Comparison of ENCODE assay signal across 31 cellular contexts in genomic region chr18:59318460-59318859, GRCh38. TPM values are rescaled to one million over a fixed set of nuclear protein-coding genes. Genes with fewer than 3 reads are reported as not detected.
"Had no signal": no experiment of that assay in that cellular context is flagged by ENCODE, and none has a peak within 500 bp of the region (broad histone marks: within the 10 kb centered on the region; RNA-seq: fewer than 3 reads in every experiment).

Gene CPLX4, minus strand, starts transcription at chr18:59318649. Its CDS starts 187 bp downstream, at chr18:59318462.

- H3K27ac Mint-ChIP-seq: mesothelial cell of epicardium; naive B cell; natural killer cell; nephron progenitor cell; progenitor cell of endocrine pancreas; stimulated activated effector memory CD8-positive, alpha-beta T cell treated with anti-CD3 and anti-CD28 coated beads, Interleukin-12 subunit alpha, Interleukin-12 subunit beta, amount 100 ng/mL, for 72 hours; stimulated activated naive CD8-positive, alpha-beta T cell treated with anti-CD3 and anti-CD28 coated beads, Interleukin-15, Interleukin-2, amounts not matched to agents 100 ng/mL and 50 ng/mL, for 24 hours; type B pancreatic cell had no signal

- H3K4me1 Mint-ChIP-seq: naive B cell; natural killer cell; nephron progenitor cell; stimulated activated effector memory CD8-positive, alpha-beta T cell treated with anti-CD3 and anti-CD28 coated beads, Interleukin-12 subunit alpha, Interleukin-12 subunit beta, amount 100 ng/mL, for 72 hours had no signal

- ATAC-seq: natural killer cell; right cardiac atrium; sciatic nerve; stimulated activated effector memory CD8-positive, alpha-beta T cell treated with anti-CD3 and anti-CD28 coated beads, Interleukin-12 subunit alpha, Interleukin-12 subunit beta, amount 100 ng/mL, for 72 hours had no signal

- H3K9me3 Mint-ChIP-seq: mesothelial cell of epicardium; naive B cell; natural killer cell; nephron progenitor cell; stimulated activated effector memory CD8-positive, alpha-beta T cell treated with anti-CD3 and anti-CD28 coated beads, Interleukin-12 subunit alpha, Interleukin-12 subunit beta, amount 100 ng/mL, for 72 hours; stimulated activated naive CD8-positive, alpha-beta T cell treated with anti-CD3 and anti-CD28 coated beads, Interleukin-15, Interleukin-2, amounts not matched to agents 100 ng/mL and 50 ng/mL, for 24 hours; type B pancreatic cell had no signal

- H3K4me3 Mint-ChIP-seq: mesothelial cell of epicardium; naive B cell; natural killer cell; nephron progenitor cell; stimulated activated effector memory CD8-positive, alpha-beta T cell treated with anti-CD3 and anti-CD28 coated beads, Interleukin-12 subunit alpha, Interleukin-12 subunit beta, amount 100 ng/mL, for 72 hours; stimulated activated naive CD8-positive, alpha-beta T cell treated with anti-CD3 and anti-CD28 coated beads, Interleukin-15, Interleukin-2, amounts not matched to agents 100 ng/mL and 50 ng/mL, for 24 hours; type B pancreatic cell had no signal

- H3K36me3 Mint-ChIP-seq: mesothelial cell of epicardium; natural killer cell; stimulated activated effector memory CD8-positive, alpha-beta T cell treated with anti-CD3 and anti-CD28 coated beads, Interleukin-12 subunit alpha, Interleukin-12 subunit beta, amount 100 ng/mL, for 72 hours; type B pancreatic cell had no signal

- DNase-seq: hypothalamus; islet precursor cell; left ventricle myocardium inferior; mesendoderm; naive B cell; natural killer cell; nephron progenitor cell; ovary; right cardiac atrium; stimulated activated CD4-positive, alpha-beta T cell treated with anti-CD3 and anti-CD28 coated beads, Interleukin-12 subunit alpha, Interleukin-12 subunit beta, amount 100 ng/mL, for 4 hours; stimulated activated CD4-positive, alpha-beta T cell treated with anti-CD3 and anti-CD28 coated beads, Interleukin-15, amount 100 ng/mL, for 24 hours; stimulated activated CD4-positive, alpha-beta T cell treated with anti-CD3 and anti-CD28 coated beads, Interleukin-2, amount 100 ng/mL, for 24 hours; stimulated activated CD4-positive, alpha-beta T cell treated with anti-CD3 and anti-CD28 coated beads, Interleukin-4, amount 100 ng/mL, for 24 hours; stimulated activated naive CD4-positive, alpha-beta T cell; tibial artery; uterus had no signal

RNA-seq across cellular contexts. Expression of gene CPLX4, which starts in this region (rescaled TPM):
- total RNA-seq: kidney epithelial cell, left ventricle myocardium inferior, lower leg skin, lung, mesothelial cell of epicardium, natural killer cell, ovary, progenitor cell of endocrine pancreas, pulmonary artery endothelial cell, renal cortical epithelial cell, right cardiac atrium, sciatic nerve, subcutaneous adipose tissue, suprapubic skin, thoracic aorta, ureter, uterus had no signal
